In the genomic region with DNA sequence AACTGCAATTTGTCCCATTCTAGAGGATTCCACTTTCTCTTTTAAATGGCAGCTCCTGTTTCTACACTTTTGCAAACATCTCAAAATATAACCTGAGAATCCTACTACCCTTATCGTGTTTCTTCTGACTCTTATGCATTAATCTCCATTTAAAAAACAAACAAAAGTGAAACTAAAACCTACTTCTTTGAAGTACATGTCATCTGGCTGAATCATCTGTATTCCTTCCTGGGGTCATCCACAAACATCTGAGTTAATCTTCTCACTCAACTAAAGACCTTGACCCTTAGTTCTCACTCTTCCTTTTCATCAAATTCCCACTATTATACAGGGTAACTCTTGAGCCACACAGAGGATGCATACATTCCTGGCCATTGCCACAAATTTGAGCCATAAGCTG, we compare ENCODE assay signal across 11 cellular contexts.
A peak's percentile ranks its signal among the peaks of the same experiment; 100 is the strongest.
DNase-seq lines count a peak whose midpoint lies in the region; ATAC-seq and TF ChIP-seq lines count a peak whose summit lies in the region.
"Had no signal": no experiment of that assay in that cellular context is flagged by ENCODE, and none has a peak within 500 bp of the region (broad histone marks: within the 10 kb centered on the region; RNA-seq: fewer than 3 reads in every experiment).

No MANE protein-coding gene starts in this region.

- no peaks in the 10 kb centered on the region for H3K27me3 Mint-ChIP-seq in activated T-helper 17 cell treated with anti-CD3 and anti-CD28 coated beads, Interleukin-2, amount 50 U/mL, for 72 hours

- H3K27ac Mint-ChIP-seq in activated T-helper 17 cell treated with anti-CD3 and anti-CD28 coated beads, Interleukin-2, amount 50 U/mL, for 72 hours = no peak overlapping the region

- no peak overlapping the region for H3K4me3 Mint-ChIP-seq in activated T-helper 17 cell treated with anti-CD3 and anti-CD28 coated beads, Interleukin-2, amount 50 U/mL, for 72 hours

- H3K4me1 Mint-ChIP-seq in activated T-helper 17 cell treated with anti-CD3 and anti-CD28 coated beads, Interleukin-2, amount 50 U/mL, for 72 hours = peaks cover 5% of the 10 kb centered on the region

- H3K9ac ChIP-seq in KMS-11 = 0 out of 2 replicates have a peak overlapping the region, but pooled peaks have one; percentile 6

- peak overlapping the region; percentile 52 for H2AFZ ChIP-seq in KMS-11 (ENCODE audit: low read depth)

- TF ChIP-seq CTCF in KMS-11 (conservative IDR thresholded peaks at IDR 0.05; ENCODE audit: low read depth, low read length) = no peak

- no peaks in the 10 kb centered on the region for H3K36me3 Mint-ChIP-seq in activated T-helper 17 cell treated with anti-CD3 and anti-CD28 coated beads, Interleukin-2, amount 50 U/mL, for 72 hours (ENCODE audit: low read depth)

- H4K20me1 ChIP-seq in KMS-11 (ENCODE audit: insufficient read depth) = no peaks in the 10 kb centered on the region

- no peak overlapping the region for H3K4me3 ChIP-seq in KMS-11 (IDR thresholded peaks at IDR 0.05; ENCODE audit: insufficient read depth, low read depth, low read length)
- H3K4me3 ChIP-seq: SK-N-MC had no signal

- H3K4me1 ChIP-seq in KMS-11 (ENCODE audit: low read depth, poor library complexity, severe bottlenecking) = no peaks in the 10 kb centered on the region

- H3K27ac ChIP-seq in KMS-11 = no peak overlapping the region; the same call in 1 of the 2 replicates
- H3K27ac ChIP-seq: neutrophil, SK-N-MC had no signal

- no peaks in the 10 kb centered on the region for H3K9me3 Mint-ChIP-seq in activated T-helper 17 cell treated with anti-CD3 and anti-CD28 coated beads, Interleukin-2, amount 50 U/mL, for 72 hours

- H3K79me2 ChIP-seq in KMS-11 (ENCODE audit: insufficient read depth, low read depth) = no peaks in the 10 kb centered on the region

- no peaks in the 10 kb centered on the region for H3K27me3 ChIP-seq in KMS-11 (ENCODE audit: insufficient read depth, low read depth)
- H3K27me3 ChIP-seq: neutrophil had no signal

- H3K36me3 ChIP-seq in KMS-11 (ENCODE audit: insufficient read depth) = no peaks in the 10 kb centered on the region
- H3K36me3 ChIP-seq: neutrophil had no signal

- H3K4me2 ChIP-seq in KMS-11 = peak overlapping the region; percentile 36

- ATAC-seq in GM18868 (IDR thresholded peaks at IDR 0.05; ENCODE audit: unreplicated experiment) (peak; percentile 55), HG02885 (IDR thresholded peaks at IDR 0.05; ENCODE audit: poor library complexity, unreplicated experiment) (no peak)
- ATAC-seq in activated T-helper 17 cell treated with anti-CD3 and anti-CD28 coated beads, Interleukin-2, amount 50 U/mL, for 72 hours (replicated peaks) = peak; percentile 49

- peak; percentile 6 for DNase-seq in myocyte (ENCODE audit: low read depth)
- no peak for DNase-seq in CD1c-positive myeloid dendritic cell (ENCODE audit: extremely low spot score)
- no peak for DNase-seq in midbrain (lab: John Stamatoyannopoulos, UW)
- DNase-seq: activated CD4-positive, alpha-beta T cell treated with anti-CD3 and anti-CD28 coated beads for 4 hours; activated gamma-delta T cell had no signal
